Comparison of ENCODE assay signal across 1 cellular context in genomic region chr16:90046122-90046970, GRCh38.
A peak's percentile ranks its signal among the peaks of the same experiment; 100 is the strongest.
TF ChIP-seq lines count a peak whose summit lies in the region.

No MANE protein-coding gene starts in this region.

TF ChIP-seq in A549, 52 proteins besides CTCF, POLR2A, EP300 and RAD21 (continued from another document):
- 0 out of 2 replicates have a peak, but pooled peaks have one; percentile 6 for TF ChIP-seq GATA3 (IDR thresholded peaks at IDR 0.05; ENCODE audit: borderline replicate concordance)
